22 cellular contexts compared by ENCODE assay signal in the genomic region with DNA sequence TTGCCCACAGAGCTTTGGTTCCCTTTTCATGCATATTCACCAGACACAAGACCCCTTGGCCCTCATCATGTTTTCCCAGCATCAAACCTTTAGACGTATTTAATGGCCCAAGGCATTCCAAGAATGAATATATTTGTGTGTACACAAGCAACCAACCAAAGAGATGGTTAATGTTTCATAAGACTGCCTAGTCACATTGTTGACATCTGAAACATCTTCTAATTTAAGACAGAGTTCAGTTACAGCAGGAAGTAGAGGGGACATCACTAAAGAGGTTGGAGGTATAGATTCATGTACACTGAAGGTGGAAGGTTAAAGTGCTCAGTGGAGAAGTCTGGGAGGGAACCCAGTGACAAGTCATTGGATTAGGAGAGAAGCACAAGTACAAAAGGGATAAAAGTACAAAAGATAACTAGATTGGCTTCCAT. TPM values are rescaled to one million over a fixed set of nuclear protein-coding genes. Genes with fewer than 3 reads are reported as not detected.
DNase-seq lines count a peak whose midpoint lies in the region; ATAC-seq and TF ChIP-seq lines count a peak whose summit lies in the region.
"Had no signal": no experiment of that assay in that cellular context is flagged by ENCODE, and none has a peak within 500 bp of the region (broad histone marks: within the 10 kb centered on the region; RNA-seq: fewer than 3 reads in every experiment).

No MANE protein-coding gene starts in this region.

- intact Hi-C loops in Calu3 (cut with micrococcal nuclease; ENCODE audit: unreplicated experiment) (no loop called here), mucosa of descending colon (cut with DNase I, micrococcal nuclease) (no loop called here), esophagus squamous epithelium (cut with DNase I) (no loop called here)

- no peaks in the 10 kb centered on the region for H3K79me2 ChIP-seq in osteoblast (ENCODE audit: insufficient read depth, low read length)

- H3K27ac Mint-ChIP-seq in Calu3 (ENCODE audit: unreplicated experiment) = peak overlapping the region; percentile 60
- H3K27ac Mint-ChIP-seq in chondrocyte (ENCODE audit: unreplicated experiment) = peak overlapping the region; percentile 38
- H3K27ac Mint-ChIP-seq: activated naive CD4-positive, alpha-beta T cell treated with anti-CD3 and anti-CD28 coated beads, Interleukin-2, amount 50 U/mL, for 24 hours; GM23338 had no signal

- no peak for DNase-seq in Calu3
- no peak for DNase-seq in chondrocyte (ENCODE audit: low spot score)
- no peak for DNase-seq in mucosa of descending colon
- DNase-seq in NCI-H2196 treated with DMSO at 0.1 percent for 48 hours (lab: John Stamatoyannopoulos, UW; ENCODE audit: unreplicated experiment) = no peak
- no peak for DNase-seq in esophagus squamous epithelium (lab: John Stamatoyannopoulos, UW)
- DNase-seq in osteoblast (ENCODE audit: insufficient read length, low spot score, missing footprints) = no peak
- DNase-seq: activated T-cell treated with anti-CD3 and anti-CD28 coated beads, Interleukin-2, amount 50 U/mL, for 1 hour; AML-193; DMS 273 treated with DMSO at 0.1 percent for 48 hours; hippocampal formation; MV-4-11; NCI-H774; occipital lobe; stimulated activated CD4-positive, alpha-beta T cell treated with anti-CD3 and anti-CD28 coated beads, Interleukin-4, amount 100 ng/mL, for 1 hour; substantia nigra had no signal

- 50 to 88% methylated on average over 1 of the region's 1 CpG for WGBS in esophagus squamous epithelium, 2 donors

- CTCF ChIA-PET in Calu3 (lab: Charles Lee) = no interaction called here

- no peak overlapping the region for H3K27ac ChIP-seq in esophagus squamous epithelium
- H3K27ac ChIP-seq in osteoblast (ENCODE audit: low read depth, low read length) = no peak overlapping the region
- H3K27ac ChIP-seq: breast epithelium had no signal

- peaks cover 36% of the 10 kb centered on the region for H3K4me1 Mint-ChIP-seq in Calu3 (ENCODE audit: low read depth, unreplicated experiment)
- H3K4me1 Mint-ChIP-seq in chondrocyte (ENCODE audit: low read depth) = peaks cover 5% of the 10 kb centered on the region

- TF ChIP-seq CTCF in Calu3 (IDR thresholded peaks at IDR 0.05; ENCODE audit: unreplicated experiment) = no peak
- TF ChIP-seq CTCF in chondrocyte (IDR thresholded peaks at IDR 0.05) = no peak
- TF ChIP-seq CTCF in mucosa of descending colon (IDR thresholded peaks at IDR 0.05) = no peak
- TF ChIP-seq CTCF in esophagus squamous epithelium (IDR thresholded peaks at IDR 0.05) = no peak
- no peak for TF ChIP-seq CTCF in osteoblast (IDR thresholded peaks at IDR 0.05; ENCODE audit: extremely low read depth, low read depth, low read length)

- H4K20me1 ChIP-seq in osteoblast (ENCODE audit: insufficient read depth, low read length) = no peaks in the 10 kb centered on the region

- H3K9me3 ChIP-seq in mucosa of descending colon (no peaks in the 10 kb centered on the region), esophagus squamous epithelium (no peaks in the 10 kb centered on the region), osteoblast (ENCODE audit: low read depth, low read length) (no peaks in the 10 kb centered on the region)
- H3K9me3 ChIP-seq: breast epithelium had no signal

- no peak for TF ChIP-seq POLR2A in esophagus squamous epithelium (IDR thresholded peaks at IDR 0.05)

- H3K36me3 Mint-ChIP-seq in Calu3 (ENCODE audit: insufficient read depth, unreplicated experiment) (no peaks in the 10 kb centered on the region), chondrocyte (ENCODE audit: low read depth) (peaks cover 17% of the 10 kb centered on the region)

- no peak overlapping the region for H3K4me2 ChIP-seq in osteoblast (ENCODE audit: insufficient read depth, low read length)
- H3K4me2 ChIP-seq: GM23338 had no signal

- H3K27me3 ChIP-seq in esophagus squamous epithelium (no peaks in the 10 kb centered on the region), osteoblast (ENCODE audit: insufficient read depth, low read length) (no peaks in the 10 kb centered on the region)
- H3K27me3 ChIP-seq: breast epithelium had no signal

- ATAC-seq in HG02623 (IDR thresholded peaks at IDR 0.05; ENCODE audit: unreplicated experiment) (peak; percentile 40), mucosa of descending colon (peak; percentile 41), HG03457 (IDR thresholded peaks at IDR 0.05; ENCODE audit: unreplicated experiment) (no peak)
- ATAC-seq: GM23338, left lobe of liver, Panc1 had no signal

- peaks cover 9% of the 10 kb centered on the region for H3K4me1 ChIP-seq in mucosa of descending colon (ENCODE audit: low read depth)
- H3K4me1 ChIP-seq in esophagus squamous epithelium = peaks cover 0 to 1% (median 0%) of the 10 kb centered on the region in 3 donors
- no peaks in the 10 kb centered on the region for H3K4me1 ChIP-seq in osteoblast (ENCODE audit: insufficient read depth, low read length)
- H3K4me1 ChIP-seq: breast epithelium had no signal

- peak overlapping the region; percentile 13 for H3K4me3 Mint-ChIP-seq in Calu3 (ENCODE audit: low read depth, unreplicated experiment)
- H3K4me3 Mint-ChIP-seq in chondrocyte (ENCODE audit: unreplicated experiment) = no peak overlapping the region
- H3K4me3 Mint-ChIP-seq: activated naive CD4-positive, alpha-beta T cell treated with anti-CD3 and anti-CD28 coated beads, Interleukin-2, amount 50 U/mL, for 24 hours; GM23338 had no signal

- H3K36me3 ChIP-seq in mucosa of descending colon (ENCODE audit: low read depth) (no peaks in the 10 kb centered on the region), esophagus squamous epithelium (peaks cover 0 to 17% (median 0%) of the 10 kb centered on the region in 3 donors), osteoblast (ENCODE audit: insufficient read depth, low read length) (no peaks in the 10 kb centered on the region)
- H3K36me3 ChIP-seq: breast epithelium had no signal

- H3K27me3 Mint-ChIP-seq in Calu3 (ENCODE audit: unreplicated experiment) (no peaks in the 10 kb centered on the region), chondrocyte (ENCODE audit: low read depth) (no peaks in the 10 kb centered on the region)
- H3K27me3 Mint-ChIP-seq: activated naive CD4-positive, alpha-beta T cell treated with anti-CD3 and anti-CD28 coated beads, Interleukin-2, amount 50 U/mL, for 24 hours had no signal

- no TSS peak for BruUV-seq in Calu3 (replicated peaks; lab: Mats Ljungman, UMichigan)

- H2AFZ ChIP-seq in osteoblast (ENCODE audit: low read length) = no peak overlapping the region
- H2AFZ ChIP-seq: GM23338 had no signal

- peaks cover 2% of the 10 kb centered on the region for H3K9me3 Mint-ChIP-seq in Calu3 (ENCODE audit: low read depth, unreplicated experiment)
- H3K9me3 Mint-ChIP-seq in chondrocyte (ENCODE audit: low read depth) = peaks cover 3% of the 10 kb centered on the region
- H3K9me3 Mint-ChIP-seq: activated naive CD4-positive, alpha-beta T cell treated with anti-CD3 and anti-CD28 coated beads, Interleukin-2, amount 50 U/mL, for 24 hours; GM23338 had no signal

- H3K4me3 ChIP-seq in mucosa of descending colon (no peak overlapping the region), esophagus squamous epithelium (no peak overlapping the region), osteoblast (ENCODE audit: insufficient read depth, low read length) (no peak overlapping the region)
- H3K4me3 ChIP-seq: breast epithelium, GM23338 had no signal

RNA-seq across cellular contexts. Expression of a gene that starts 49.1 kb away (rescaled TPM):
- total RNA-seq in Calu3 (2022) (24.6 and 25.7 TPM in 2 replicates), chondrocyte (18.5 to 29.6 TPM (median 28.1 TPM) in 3 replicates), mucosa of descending colon (10 to 100 TPM; 18.8 to 43.8 (median 19.5) TPM), esophagus squamous epithelium (1 to 10 TPM; 5.6 to 6.6 (median 6.5) TPM), osteoblast (13.3 and 14.5 TPM in 2 replicates)
